17 cellular contexts compared by ENCODE assay signal in genomic region chr20:39825524-39825923, GRCh38.
A peak's percentile ranks its signal among the peaks of the same experiment; 100 is the strongest.
DNase-seq lines count a peak whose midpoint lies in the region; ATAC-seq, FAIRE-seq and TF ChIP-seq lines count a peak whose summit lies in the region.
"Had no signal": no experiment of that assay in that cellular context is flagged by ENCODE, and none has a peak within 500 bp of the region (broad histone marks: within the 10 kb centered on the region; RNA-seq: fewer than 3 reads in every experiment).

No MANE protein-coding gene starts in this region.

- H4K20me1 ChIP-seq in GM23248 (ENCODE audit: insufficient read depth), result no peaks in the 10 kb centered on the region
- H4K20me1 ChIP-seq in OCI-LY3 (ENCODE audit: insufficient read depth, low read length), result no peaks in the 10 kb centered on the region
- no peaks in the 10 kb centered on the region for H4K20me1 ChIP-seq in endothelial cell of umbilical vein (replicated peaks; ENCODE audit: control insufficient read depth, extremely low read depth, insufficient read depth, low read length)

- H3K27me3 ChIP-seq in GM23248 (replicated peaks; ENCODE audit: insufficient read depth) (no peaks in the 10 kb centered on the region), OCI-LY3 (ENCODE audit: low read depth, low read length) (no peaks in the 10 kb centered on the region), endothelial cell of umbilical vein (ENCODE audit: control insufficient read depth in 2 of 2, insufficient read depth in 2 of 2, low read length in 2 of 2) (no peaks in the 10 kb centered on the region), prostate gland (replicated peaks; ENCODE audit: insufficient read depth) (no peaks in the 10 kb centered on the region), HAP-1 (ENCODE audit: low read depth) (no peaks in the 10 kb centered on the region)

- H3K79me2 ChIP-seq in GM23248 (ENCODE audit: insufficient read depth) (no peaks in the 10 kb centered on the region), OCI-LY3 (ENCODE audit: low read length) (no peaks in the 10 kb centered on the region), endothelial cell of umbilical vein (ENCODE audit: control insufficient read depth, insufficient read depth, low read length) (no peaks in the 10 kb centered on the region)

- dilution Hi-C loops in endothelial cell of umbilical vein (cut with MboI; ENCODE audit: extremely low pct_ligation_motif_present, low sequenced_read_pairs), result no loop called here

- no peak for ATAC-seq in HG03439 (IDR thresholded peaks at IDR 0.05; ENCODE audit: unreplicated experiment)

- no TSS peak for BruUV-seq in endothelial cell of umbilical vein (replicated peaks; lab: Mats Ljungman, UMichigan)

- H3K9ac ChIP-seq in GM23248 (no peak overlapping the region), OCI-LY3 (ENCODE audit: low read length) (0 out of 2 replicates have a peak overlapping the region, but pooled peaks have one; percentile 4), endothelial cell of umbilical vein (replicated peaks; ENCODE audit: extremely low read depth, insufficient read depth, low read length) (no peak overlapping the region)

- H3K4me3 ChIP-seq in GM23248 (no peak overlapping the region), OCI-LY3 (ENCODE audit: low read length) (no peak overlapping the region), endothelial cell of umbilical vein (replicated peaks in 1 of 3; ENCODE audit: insufficient read depth in 1 of 3, low read depth in 1 of 3, low read length in 3 of 3) (no peak overlapping the region), prostate gland (no peak overlapping the region), HAP-1 (no peak overlapping the region)
- H3K4me3 ChIP-seq: PC-9 had no signal

- H3K4me1 ChIP-seq in GM23248 (ENCODE audit: insufficient read depth) (peaks cover 40% of the 10 kb centered on the region), OCI-LY3 (ENCODE audit: low read length) (peaks cover 53% of the 10 kb centered on the region), endothelial cell of umbilical vein (ENCODE audit: control insufficient read depth, extremely low read depth, insufficient read depth, low read length) (peaks cover 17% of the 10 kb centered on the region), prostate gland (replicated peaks) (no peaks in the 10 kb centered on the region), HAP-1 (no peaks in the 10 kb centered on the region)

- intact Hi-C loops in endothelial cell of umbilical vein (cut with micrococcal nuclease) (no loop called here), prostate gland (cut with DNase I) (no loop called here), cardiac septum (cut with DNase I) (no loop called here)

- POLR2A ChIA-PET in endothelial cell of umbilical vein (lab: Charles Lee), result no interaction called here

- H3K36me3 ChIP-seq in GM23248 (ENCODE audit: low read depth), result no peaks in the 10 kb centered on the region
- H3K36me3 ChIP-seq in OCI-LY3 (replicated peaks; ENCODE audit: low read depth, low read length), result peaks cover 25% of the 10 kb centered on the region
- no peaks in the 10 kb centered on the region for H3K36me3 ChIP-seq in endothelial cell of umbilical vein (ENCODE audit: control insufficient read depth in 2 of 2, extremely low read depth in 1 of 2, insufficient read depth in 2 of 2, low read length in 2 of 2)
- H3K36me3 ChIP-seq in prostate gland, result no peaks in the 10 kb centered on the region
- H3K36me3 ChIP-seq in HAP-1 (replicated peaks), result no peaks in the 10 kb centered on the region

- CTCF ChIA-PET in endothelial cell of umbilical vein (lab: Charles Lee), result interaction anchor here (1.2 kb wide), 1 partner anchor 49 kb away, joined by 3 read pairs; no protein-coding TSS in a partner anchor

- H2AFZ ChIP-seq in GM23248 (no peak overlapping the region), OCI-LY3 (ENCODE audit: low read depth, low read length) (peak overlapping the region; percentile 66; the same call in 1 of the 2 replicates), endothelial cell of umbilical vein (ENCODE audit: low read depth, low read length) (no peak overlapping the region)
- H2AFZ ChIP-seq: PC-9 had no signal

- DNase-seq in GM23248, result no peak
- DNase-seq in endothelial cell of umbilical vein (ENCODE audit: low read depth, low spot score), result no peak
- peak; percentile 59 for DNase-seq in prostate gland (ENCODE audit: low spot score)
- DNase-seq in stimulated activated CD8-positive, alpha-beta memory T cell treated with anti-CD3 and anti-CD28 coated beads, Interleukin-4, amount 100 ng/mL, for 48 hours, result no peak
- DNase-seq in HAP-1 (ENCODE audit: low spot score in 2 of 2), result no peak
- no peak for DNase-seq in cardiac septum (ENCODE audit: low spot score)
- DNase-seq: CD4-positive, alpha-beta memory T cell; DND-41; HFFc6; Kasumi-1; NCI-H1105 treated with DMSO at 0.1 percent for 48 hours; NCI-H1694 treated with DMSO at 0.1 percent for 48 hours; NCI-H526 treated with DMSO at 0.1 percent for 48 hours; PC-9 had no signal

- TF ChIP-seq CTCF in OCI-LY3 (IDR thresholded peaks at IDR 0.05; ENCODE audit: low read depth, low read length) (no peak), endothelial cell of umbilical vein (IDR thresholded peaks at IDR 0.05; ENCODE audit: extremely low read depth in 1 of 2, insufficient read depth in 1 of 2, low read depth in 1 of 2, low read length in 2 of 2) (no peak), prostate gland (IDR thresholded peaks at IDR 0.05) (no peak)

- no peak for FAIRE-seq in endothelial cell of umbilical vein (lab: Jason Lieb, UNC)
- FAIRE-seq: G401.6 had no signal

- no peaks in the 10 kb centered on the region for H3K9me1 ChIP-seq in endothelial cell of umbilical vein (replicated peaks; ENCODE audit: control insufficient read depth, extremely low read depth, insufficient read depth, low read length)

- H3K4me2 ChIP-seq in GM23248 (ENCODE audit: unreplicated experiment) (peak overlapping the region; percentile 14), OCI-LY3 (ENCODE audit: low read length) (peak overlapping the region; percentile 2; the same call in 1 of the 2 replicates), endothelial cell of umbilical vein (ENCODE audit: insufficient read depth, low read length) (peak overlapping the region; percentile 25)
- H3K4me2 ChIP-seq: PC-9 had no signal

- TF ChIP-seq POLR2A in endothelial cell of umbilical vein (IDR thresholded peaks at IDR 0.05; ENCODE audit: low read depth, low read length) (no peak), prostate gland (IDR thresholded peaks at IDR 0.05) (no peak)

- H3K27ac ChIP-seq in GM23248 (no peak overlapping the region), OCI-LY3 (ENCODE audit: low read length) (peak overlapping the region; percentile 34; the same call in 1 of the 2 replicates), endothelial cell of umbilical vein (ENCODE audit: insufficient read depth, low read depth, low read length) (no peak overlapping the region), prostate gland (no peak overlapping the region)
- H3K27ac ChIP-seq: PC-9 had no signal

- 96 to 97% methylated on average over 3 of the region's 3 CpGs for WGBS in GM23248 (ENCODE audit: low coverage in 1 of 2, low lambda C conversion rate in 2 of 2, missing lambda C conversion rate in 2 of 2), 2 experiments
- 50% methylated on average over 3 of the region's 3 CpGs for WGBS in prostate gland

- H3F3A ChIP-seq in GM23248 (ENCODE audit: insufficient read depth), result peaks cover 24% of the 10 kb centered on the region

- H3K9me3 ChIP-seq in GM23248 (ENCODE audit: low read depth) (no peaks in the 10 kb centered on the region), OCI-LY3 (ENCODE audit: insufficient read depth, low read length) (peaks cover 7% of the 10 kb centered on the region; the same call in 1 of the 2 replicates), endothelial cell of umbilical vein (replicated peaks; ENCODE audit: control insufficient read depth, insufficient read depth, low read length) (no peaks in the 10 kb centered on the region), prostate gland (no peaks in the 10 kb centered on the region), HAP-1 (no peaks in the 10 kb centered on the region)

- no peaks in the 10 kb centered on the region for H3K9me2 ChIP-seq in GM23248 (ENCODE audit: insufficient read depth)

- in situ Hi-C loops in GM23248 (cut with MboI), result no loop called here
- in situ Hi-C loops in HAP-1 (cut with MboI; ENCODE audit: low sequenced_read_pairs), result no loop called here

TF ChIP-seq in endothelial cell of umbilical vein, 7 proteins besides CTCF, POLR2A, EP300 and RAD21:
- no peak for TF ChIP-seq FOS (IDR thresholded peaks at IDR 0.05; ENCODE audit: borderline replicate concordance, insufficient read depth, low read length)
- no peak for TF ChIP-seq JUN (IDR thresholded peaks at IDR 0.05; ENCODE audit: borderline replicate concordance, insufficient read depth, insufficient read length, low read depth)
- TF ChIP-seq EZH2 (IDR thresholded peaks at IDR 0.05; ENCODE audit: borderline replicate concordance, low read depth, low read length, severe bottlenecking), result no peak
TF ChIP-seq in endothelial cell of umbilical vein: peak in this region for 0.
